25 cellular contexts compared by ENCODE assay signal in the genomic region with DNA sequence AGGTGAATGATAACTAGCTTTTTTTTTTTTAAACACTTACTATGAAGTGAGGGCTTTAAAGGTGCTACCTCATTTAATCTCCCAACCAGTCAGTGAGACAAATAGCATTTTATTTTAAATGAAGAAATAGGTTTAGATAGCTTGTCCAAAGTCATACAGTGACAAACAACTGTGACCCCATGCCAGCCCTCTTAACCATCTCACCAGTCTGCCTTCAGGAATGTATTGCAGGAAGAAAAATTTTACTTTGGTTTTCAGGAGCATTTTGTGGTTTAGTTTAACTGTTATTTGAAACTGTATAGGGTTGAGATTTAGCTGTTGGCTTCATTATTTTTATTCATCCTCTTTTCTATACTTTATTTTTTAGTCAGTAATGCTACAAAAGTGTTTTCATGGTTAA. TPM values are rescaled to one million over a fixed set of nuclear protein-coding genes. Genes with fewer than 3 reads are reported as not detected.
DNase-seq lines count a peak whose midpoint lies in the region; ATAC-seq, FAIRE-seq and TF ChIP-seq lines count a peak whose summit lies in the region.
"Had no signal": no experiment of that assay in that cellular context is flagged by ENCODE, and none has a peak within 500 bp of the region (broad histone marks: within the 10 kb centered on the region; RNA-seq: fewer than 3 reads in every experiment).

No MANE protein-coding gene starts in this region.

- ATAC-seq in T-cell (replicated peaks in 1 of 4) (no peak), foreskin keratinocyte (no peak), lower lobe of right lung (no peak)
- ATAC-seq: activated CD4-positive, CD25-positive, alpha-beta regulatory T cell treated with anti-CD3 and anti-CD28 coated beads, Interleukin-2, amount 50 U/mL, for 24 hours; activated T-cell treated with anti-CD3 and anti-CD28 coated beads, Interleukin-2, amount 50 U/mL, for 72 hours; naive thymus-derived CD8-positive, alpha-beta T cell; upper lobe of right lung had no signal

- no peaks in the 10 kb centered on the region for H3K36me3 Mint-ChIP-seq in MCF 10A (ENCODE audit: insufficient read depth, unreplicated experiment)
- H3K36me3 Mint-ChIP-seq in T-cell: no peaks in the 10 kb centered on the region
- H3K36me3 Mint-ChIP-seq: activated naive CD4-positive, alpha-beta T cell treated with anti-CD3 and anti-CD28 coated beads, Interleukin-2, amount 50 U/mL, for 24 hours; brain; naive thymus-derived CD8-positive, alpha-beta T cell had no signal

- intact Hi-C loops in MCF 10A (cut with micrococcal nuclease) (no loop called here), breast epithelium (cut with DNase I; ENCODE audit: low total_unique reads) (no loop called here), ascending aorta (cut with DNase I) (no loop called here), lower lobe of right lung (cut with DNase I) (no loop called here)

- H3K27ac Mint-ChIP-seq in MCF 10A (ENCODE audit: low read depth, unreplicated experiment) (peak overlapping the region; percentile 89), T-cell (peak overlapping the region; percentile 30 to 56)
- H3K27ac Mint-ChIP-seq: activated naive CD4-positive, alpha-beta T cell treated with anti-CD3 and anti-CD28 coated beads, Interleukin-2, amount 50 U/mL, for 24 hours; brain; T-helper 1 cell treated with Interleukin-12 subunit alpha and Interleukin-12 subunit beta and Interleukin-4 antibody, amounts not matched to agents 30 μg/mL and 1 μg/mL, for 36 hours had no signal

- TF ChIP-seq CTCF in MCF 10A (IDR thresholded peaks at IDR 0.05; ENCODE audit: unreplicated experiment) (no peak), breast epithelium (IDR thresholded peaks at IDR 0.05) (no peak), foreskin keratinocyte (conservative IDR thresholded peaks at IDR 0.05) (no peak), ascending aorta (IDR thresholded peaks at IDR 0.05) (no peak), lower lobe of right lung (IDR thresholded peaks at IDR 0.05) (no peak)

- H3K27me3 Mint-ChIP-seq in MCF 10A (ENCODE audit: insufficient read depth, unreplicated experiment): no peaks in the 10 kb centered on the region
- peaks cover 0 to 7% of the 10 kb centered on the region in 2 donors for H3K27me3 Mint-ChIP-seq in T-cell
- H3K27me3 Mint-ChIP-seq: activated naive CD4-positive, alpha-beta T cell treated with anti-CD3 and anti-CD28 coated beads, Interleukin-2, amount 50 U/mL, for 24 hours; brain had no signal

- POLR2A ChIA-PET in MCF 10A (lab: Yijun Ruan, JAX): interaction anchor here (0.8 to 5.4 kb wide), 11 partner anchors 9 to 110 kb away, joined by 3 to 117 read pairs (median 5); partner anchors contain the start of genes DSE and TSPYL1
- POLR2A ChIA-PET in T-cell (lab: Charles Lee): interaction anchor here in 1 of 2 donors (0.6 kb wide), 2 partner anchors 9 to 119 kb away, joined by 3 read pairs; no protein-coding TSS in a partner anchor

- H3K4me3 ChIP-seq in breast epithelium: no peak overlapping the region
- no peak overlapping the region for H3K4me3 ChIP-seq in urinary bladder (ENCODE audit: low read depth, low read length)
- no peak overlapping the region for H3K4me3 ChIP-seq in ascending aorta
- no peak overlapping the region for H3K4me3 ChIP-seq in lower lobe of right lung
- H3K4me3 ChIP-seq: stomach, upper lobe of right lung had no signal

- FAIRE-seq in urothelium cell line (lab: Jason Lieb, UNC): no peak
- FAIRE-seq: kidney had no signal

- H3K9me3 Mint-ChIP-seq in MCF 10A (ENCODE audit: unreplicated experiment) (no peaks in the 10 kb centered on the region), T-cell (no peaks in the 10 kb centered on the region)
- H3K9me3 Mint-ChIP-seq: activated naive CD4-positive, alpha-beta T cell treated with anti-CD3 and anti-CD28 coated beads, Interleukin-2, amount 50 U/mL, for 24 hours; activated T-cell treated with anti-CD3 and anti-CD28 coated beads, Interleukin-2, amount 50 U/mL, for 72 hours; brain; naive thymus-derived CD8-positive, alpha-beta T cell; T-helper 1 cell treated with Interleukin-12 subunit alpha and Interleukin-12 subunit beta and Interleukin-4 antibody, amounts not matched to agents 30 μg/mL and 1 μg/mL, for 36 hours had no signal

- H3K9me3 ChIP-seq in breast epithelium (no peaks in the 10 kb centered on the region), ascending aorta (no peaks in the 10 kb centered on the region), lower lobe of right lung (no peaks in the 10 kb centered on the region)
- H3K9me3 ChIP-seq: stomach, upper lobe of right lung had no signal

- BruUV-seq in MCF 10A (replicated peaks; lab: Mats Ljungman, UMichigan): no TSS peak

- no peaks in the 10 kb centered on the region for H3K36me3 ChIP-seq in breast epithelium
- H3K36me3 ChIP-seq in urinary bladder (ENCODE audit: insufficient read depth): no peaks in the 10 kb centered on the region
- H3K36me3 ChIP-seq in ascending aorta: no peaks in the 10 kb centered on the region
- H3K36me3 ChIP-seq in lower lobe of right lung: no peaks in the 10 kb centered on the region
- H3K36me3 ChIP-seq: stomach, upper lobe of right lung had no signal

- H3K4me3 Mint-ChIP-seq in MCF 10A (ENCODE audit: unreplicated experiment) (no peak overlapping the region), T-cell (no peak overlapping the region)
- H3K4me3 Mint-ChIP-seq: activated naive CD4-positive, alpha-beta T cell treated with anti-CD3 and anti-CD28 coated beads, Interleukin-2, amount 50 U/mL, for 24 hours; brain; naive thymus-derived CD8-positive, alpha-beta T cell; T-helper 1 cell treated with Interleukin-12 subunit alpha and Interleukin-12 subunit beta and Interleukin-4 antibody, amounts not matched to agents 30 μg/mL and 1 μg/mL, for 36 hours had no signal

- H3K27me3 ChIP-seq in breast epithelium (no peaks in the 10 kb centered on the region), foreskin keratinocyte (no peaks in the 10 kb centered on the region), ascending aorta (no peaks in the 10 kb centered on the region), lower lobe of right lung (ENCODE audit: low read depth) (no peaks in the 10 kb centered on the region)
- H3K27me3 ChIP-seq: stomach, upper lobe of right lung had no signal

- CTCF ChIA-PET in MCF 10A (lab: Yijun Ruan, JAX): interaction anchor here (0.7 to 1.3 kb wide), 7 partner anchors 9 to 258 kb away, joined by 3 to 7 read pairs (median 3); no protein-coding TSS in a partner anchor
- CTCF ChIA-PET in T-cell (lab: Charles Lee): interaction anchor here in 1 of 2 donors (1.1 to 1.3 kb wide), 2 partner anchors 102 to 120 kb away, joined by 3 read pairs; no protein-coding TSS in a partner anchor

- H3K4me1 ChIP-seq in breast epithelium (no peaks in the 10 kb centered on the region), foreskin keratinocyte (peaks cover 61% of the 10 kb centered on the region), urinary bladder (ENCODE audit: insufficient read depth) (peaks cover 3% of the 10 kb centered on the region), ascending aorta (peaks cover 0 to 37% of the 10 kb centered on the region in 2 donors), lower lobe of right lung (peaks cover 69% of the 10 kb centered on the region)

- no peak for DNase-seq in MCF 10A (ENCODE audit: unreplicated experiment)
- no peak for DNase-seq in breast epithelium (ENCODE audit: low spot score in 2 of 2)
- DNase-seq in T-cell: no peak
- DNase-seq in foreskin keratinocyte: no peak
- DNase-seq in ascending aorta (ENCODE audit: low spot score in 2 of 2): no peak
- no peak for DNase-seq in lower lobe of right lung
- no peak for DNase-seq in urothelium cell line (ENCODE audit: low spot score)
- DNase-seq: 8988T; activated T-cell treated with anti-CD3 and anti-CD28 coated beads, Interleukin-2, amount 50 U/mL, for 72 hours; cortex of kidney; DMS153; hippocampal formation; kidney; naive thymus-derived CD8-positive, alpha-beta T cell; NCI-H1048; NCI-H2081 treated with DMSO at 0.1 percent for 48 hours; NCI-H510A treated with DMSO at 0.1 percent for 48 hours; stimulated activated CD4-positive, alpha-beta T cell treated with anti-CD3 and anti-CD28 coated beads, Interleukin-2, amount 100 ng/mL, for 24 hours; stomach; upper lobe of right lung had no signal

- H3K4me1 Mint-ChIP-seq in MCF 10A (ENCODE audit: insufficient read depth, unreplicated experiment) (peaks cover 53% of the 10 kb centered on the region), T-cell (peaks cover 18 to 44% (median 30%) of the 10 kb centered on the region in 3 donors)

- H3K27ac ChIP-seq in breast epithelium: no peak overlapping the region
- H3K27ac ChIP-seq in foreskin keratinocyte: peak overlapping the region; percentile 98
- H3K27ac ChIP-seq in urinary bladder (ENCODE audit: low read depth): peak overlapping the region; percentile 10
- peak overlapping the region in 1 of 2 donors; percentile 23 for H3K27ac ChIP-seq in ascending aorta
- H3K27ac ChIP-seq in lower lobe of right lung: no peak overlapping the region
- H3K27ac ChIP-seq: upper lobe of right lung had no signal

- TF ChIP-seq POLR2A in breast epithelium (IDR thresholded peaks at IDR 0.05): no peak

RNA-seq across cellular contexts. Expression of gene DSE, which starts 18.6 kb away (rescaled TPM):
- total RNA-seq in MCF 10A (2022) (66.0 and 86.5 TPM in 2 replicates), breast epithelium (100 to 1,000 TPM in 1 of 3 donors, 10 to 100 TPM in 2; 40.6 to 133 (median 50.9) TPM), T-cell (1 to 10 TPM; 5.9 to 9.3 (median 7.4) TPM), foreskin keratinocyte (94.6 and 99.1 TPM in 2 replicates), urinary bladder (76.5 TPM), ascending aorta (27.6 TPM), lower lobe of right lung (59.7 TPM)
- polyA plus RNA-seq in foreskin keratinocyte (17.4 and 24.9 TPM in 2 replicates), urinary bladder (18.4 TPM)

Comparison
In these comparisons a context has a peak if more than half of its experiments do, and no peak if none do; other contexts are left out.
1. H3K27ac ChIP-seq: peak in foreskin keratinocyte (single experiment) and urinary bladder (single experiment); none in breast epithelium (0 of 2) and lower lobe of right lung (single experiment).